15 cellular contexts compared by ENCODE assay signal in the genomic region with DNA sequence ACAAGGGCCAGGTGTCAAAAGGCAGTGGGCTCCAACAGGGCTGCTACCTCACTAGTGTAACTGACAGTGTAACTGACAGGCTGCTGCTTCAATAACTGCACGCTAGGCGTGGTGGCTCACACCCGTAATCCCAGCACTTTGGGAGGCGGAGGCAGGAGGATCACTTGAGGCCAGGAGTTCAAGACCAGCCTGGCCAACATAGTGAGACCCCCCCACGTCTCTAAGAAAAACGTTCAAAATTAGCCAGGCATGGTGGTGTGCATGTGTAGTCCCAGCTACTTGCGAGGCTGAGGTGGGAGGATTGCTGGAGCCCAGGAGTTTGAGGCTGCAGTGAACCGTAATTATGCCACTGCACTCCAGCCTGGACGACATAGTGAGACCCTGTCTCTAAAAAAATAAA. TPM values are rescaled to one million over a fixed set of nuclear protein-coding genes. Genes with fewer than 3 reads are reported as not detected.
"Had no signal": no experiment of that assay in that cellular context is flagged by ENCODE, and none has a peak within 500 bp of the region (broad histone marks: within the 10 kb centered on the region; RNA-seq: fewer than 3 reads in every experiment).

No MANE protein-coding gene starts in this region.

RNA-seq across cellular contexts. Expression of gene CCL26, which starts 50.1 kb away (rescaled TPM):
- total RNA-seq: activated B cell treated with CpG ODN at 0.5 μM for 24 hours; activated CD4-positive, alpha-beta T cell treated with anti-CD3 and anti-CD28 coated beads, Interleukin-2, amount 10 ng/mL, durations not matched to agents 24 days and 14 days; activated CD8-positive, alpha-beta memory T cell treated with anti-CD3 and anti-CD28 coated beads for 36 hours; activated CD8-positive, alpha-beta T cell treated with anti-CD3 and anti-CD28 coated beads for 36 hours; activated naive CD4-positive, alpha-beta T cell treated with anti-CD3 and anti-CD28 coated beads for 36 hours; activated naive CD8-positive, alpha-beta T cell treated with anti-CD3 and anti-CD28 coated beads, Interleukin-2, amount 10 ng/mL, durations not matched to agents 7 days and 5 days; activated T-cell treated with anti-CD3 and anti-CD28 coated beads, Interleukin-2, amount 50 U/mL, for 4 hours; activated T-helper 1 cell treated with anti-CD3 and anti-CD28 coated beads, Interleukin-12 subunit alpha, Interleukin-12 subunit beta, Interleukin-2, Interleukin-4 antibody, amounts not matched to agents 30 ng/mL and 10 ng/mL and 1 ng/mL, durations not matched to agents 14 hours and 24 hours and 36 hours; activated T-helper 17 cell treated with anti-CD3 and anti-CD28 coated beads, Interleukin-2, amount 50 U/mL, for 72 hours; astrocyte; body of pancreas; T-cell; T-helper 1 cell treated with Interleukin-12 subunit alpha and Interleukin-12 subunit beta and Interleukin-4 antibody, amounts not matched to agents 30 ng/mL and 1 ng/mL, for 36 hours; T-helper 17 cell; T-helper 2 cell treated with Interferon-gamma antibody and Interleukin-4, amounts not matched to agents 100 ng/mL and 5 ng/mL, for 36 hours had no signal
